ENCODE assay signal across 14 cellular contexts in the genomic region with DNA sequence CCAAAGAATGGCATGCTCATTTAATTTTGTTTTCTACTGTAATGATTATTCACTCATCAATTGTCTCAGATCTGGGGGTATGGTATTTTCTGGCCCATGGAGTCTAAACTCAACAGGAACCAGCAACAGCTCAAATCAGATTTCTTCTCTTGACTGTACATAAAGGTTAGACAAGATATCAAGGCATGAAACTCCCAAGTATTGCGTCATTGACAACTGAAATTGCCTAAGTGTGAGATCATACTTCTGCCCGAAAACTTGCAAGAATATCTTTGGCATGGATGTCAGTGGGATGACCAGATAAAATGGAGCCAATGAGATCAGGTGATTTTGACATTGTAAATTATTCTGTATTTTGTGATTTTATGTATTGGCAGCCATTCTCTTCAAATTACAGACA.
DNase-seq lines count a peak whose midpoint lies in the region; ATAC-seq and TF ChIP-seq lines count a peak whose summit lies in the region.
"Had no signal": no experiment of that assay in that cellular context is flagged by ENCODE, and none has a peak within 500 bp of the region (broad histone marks: within the 10 kb centered on the region; RNA-seq: fewer than 3 reads in every experiment).

No MANE protein-coding gene starts in this region.

- H4K20me1 ChIP-seq in SK-N-SH (ENCODE audit: insufficient read depth) = no peaks in the 10 kb centered on the region
- no peaks in the 10 kb centered on the region for H4K20me1 ChIP-seq in mammary epithelial cell (ENCODE audit: insufficient read depth, low read length)
- no peaks in the 10 kb centered on the region for H4K20me1 ChIP-seq in smooth muscle cell (ENCODE audit: low read depth)
- H4K20me1 ChIP-seq: BLaER1 treated with 17β-estradiol and CSF1 and Interleukin-3, amounts not matched to agents 10 nM and 100 nM had no signal

- DNase-seq in SK-N-SH (no peak), mammary epithelial cell (peak; percentile 36), foreskin keratinocyte (peak; percentile 3 to 41), DMS114 treated with DMSO at 0.1 percent for 48 hours (lab: John Stamatoyannopoulos, UW; ENCODE audit: unreplicated experiment) (no peak), NOMO-1 treated with dmso at 0.1 percent for 144 hours (lab: John Stamatoyannopoulos, UW; ENCODE audit: unreplicated experiment) (no peak), iPS-NIHi7 (ENCODE audit: extremely low spot score) (no peak), smooth muscle cell (lab: John Stamatoyannopoulos, UW; ENCODE audit: unreplicated experiment) (no peak)
- DNase-seq: activated naive CD4-positive, alpha-beta T cell treated with Interleukin-2 at 50 U/mL for 16 hours; islet precursor cell; NK-92 treated with Interleukin-12 subunit alpha and Interleukin-12 subunit beta, amount 100 ng/mL, for 24 hours had no signal

- CTCF ChIA-PET in SK-N-SH (lab: Yijun Ruan, JAX) (no interaction called here), mammary epithelial cell (lab: Charles Lee; ENCODE audit: low non-redundant PET) (no interaction called here)

- TF ChIP-seq RAD21 in SK-N-SH (IDR thresholded peaks at IDR 0.05; ENCODE audit: low read length) = no peak

- ATAC-seq in SK-N-SH treated with all-trans-retinoic acid at 6 μM for 48 hours (no peak), foreskin keratinocyte (no peak)
- ATAC-seq: natural killer cell treated with Interleukin-12 subunit alpha and Interleukin-12 subunit beta and Interleukin-15 and Interleukin-18, amount 100 ng/mL, for 72 hours had no signal

- no peaks in the 10 kb centered on the region for H3K79me2 ChIP-seq in SK-N-SH (ENCODE audit: insufficient read depth)
- no peaks in the 10 kb centered on the region for H3K79me2 ChIP-seq in mammary epithelial cell (ENCODE audit: insufficient read depth, low read length)
- no peaks in the 10 kb centered on the region for H3K79me2 ChIP-seq in smooth muscle cell (ENCODE audit: low read depth)

- in situ Hi-C loops in mammary epithelial cell (cut with MboI; ENCODE audit: low sequenced_read_pairs in 2 of 2) = no loop called here

- no peak for TF ChIP-seq EP300 in SK-N-SH (IDR thresholded peaks at IDR 0.05; ENCODE audit: borderline replicate concordance in 1 of 2, low read depth in 1 of 2, low read length in 1 of 2)

- no TSS peak for BruUV-seq in mammary epithelial cell (replicated peaks; lab: Mats Ljungman, UMichigan)

- H3K27me3 ChIP-seq in SK-N-SH (ENCODE audit: insufficient read depth) (no peaks in the 10 kb centered on the region), mammary epithelial cell (ENCODE audit: insufficient read depth, low read length) (no peaks in the 10 kb centered on the region), foreskin keratinocyte (no peaks in the 10 kb centered on the region), smooth muscle cell (ENCODE audit: low read depth) (no peaks in the 10 kb centered on the region)
- H3K27me3 ChIP-seq: BLaER1 treated with 17β-estradiol and CSF1 and Interleukin-3, amounts not matched to agents 10 nM and 100 nM had no signal

- H3K9ac ChIP-seq in SK-N-SH = no peak overlapping the region
- H3K9ac ChIP-seq in mammary epithelial cell (ENCODE audit: insufficient read depth, low read length) = no peak overlapping the region
- no peak overlapping the region for H3K9ac ChIP-seq in smooth muscle cell (ENCODE audit: low read depth)
- H3K9ac ChIP-seq: BLaER1 treated with 17β-estradiol and CSF1 and Interleukin-3, amounts not matched to agents 10 nM and 100 nM had no signal

- no peaks in the 10 kb centered on the region for H3K9me3 ChIP-seq in SK-N-SH
- H3K9me3 ChIP-seq in mammary epithelial cell (replicated peaks; ENCODE audit: insufficient read depth, low read length) = no peaks in the 10 kb centered on the region
- no peaks in the 10 kb centered on the region for H3K9me3 ChIP-seq in smooth muscle cell (replicated peaks; ENCODE audit: low read depth)
- H3K9me3 ChIP-seq: BLaER1 treated with 17β-estradiol and CSF1 and Interleukin-3, amounts not matched to agents 10 nM and 100 nM had no signal

- H3K36me3 ChIP-seq in SK-N-SH (replicated peaks in 1 of 2; ENCODE audit: control insufficient read depth in 1 of 2, insufficient read depth in 2 of 2, low read length in 1 of 2) (no peaks in the 10 kb centered on the region), mammary epithelial cell (ENCODE audit: insufficient read depth, low read length) (no peaks in the 10 kb centered on the region), smooth muscle cell (ENCODE audit: low read depth) (no peaks in the 10 kb centered on the region)
- H3K36me3 ChIP-seq: BLaER1 treated with 17β-estradiol and CSF1 and Interleukin-3, amounts not matched to agents 10 nM and 100 nM had no signal

- H2AFZ ChIP-seq in SK-N-SH (ENCODE audit: low read depth) = no peak overlapping the region
- H2AFZ ChIP-seq in mammary epithelial cell (ENCODE audit: low read depth, low read length) = no peak overlapping the region
- no peak overlapping the region for H2AFZ ChIP-seq in smooth muscle cell (ENCODE audit: low read depth)

- POLR2A ChIA-PET in SK-N-SH (lab: Yijun Ruan, JAX) = no interaction called here

- H3K9me2 ChIP-seq in SK-N-SH = no peaks in the 10 kb centered on the region

- H3K4me2 ChIP-seq in SK-N-SH (no peak overlapping the region), mammary epithelial cell (ENCODE audit: insufficient read depth, low read depth, low read length) (no peak overlapping the region), smooth muscle cell (no peak overlapping the region)
- H3K4me2 ChIP-seq: BLaER1 treated with 17β-estradiol and CSF1 and Interleukin-3, amounts not matched to agents 10 nM and 100 nM had no signal

- H3K4me1 ChIP-seq in SK-N-SH (ENCODE audit: control insufficient read depth in 1 of 2, insufficient read depth in 2 of 2, low read depth in 1 of 2, low read length in 1 of 2) (peaks cover 0 to 5% of the 10 kb centered on the region in 2 experiments; a peak in 2 of 4 replicates), mammary epithelial cell (ENCODE audit: insufficient read depth, low read length) (peaks cover 1% of the 10 kb centered on the region), foreskin keratinocyte (no peaks in the 10 kb centered on the region), smooth muscle cell (ENCODE audit: low read depth) (peaks cover 7% of the 10 kb centered on the region)
- H3K4me1 ChIP-seq: BLaER1 treated with 17β-estradiol and CSF1 and Interleukin-3, amounts not matched to agents 10 nM and 100 nM had no signal

- TF ChIP-seq CTCF in SK-N-SH (IDR thresholded peaks at IDR 0.05) (no peak), mammary epithelial cell (conservative IDR thresholded peaks at IDR 0.05 in 1 of 2, IDR thresholded peaks at IDR 0.05 in 1 of 2; ENCODE audit: extremely low read depth in 1 of 2, insufficient read depth in 1 of 2, low read depth in 1 of 2, low read length in 2 of 2) (no peak), foreskin keratinocyte (conservative IDR thresholded peaks at IDR 0.05) (no peak), smooth muscle cell (IDR thresholded peaks at IDR 0.05; ENCODE audit: borderline replicate concordance, insufficient read depth, poor library complexity, severe bottlenecking) (no peak)

- 43% methylated on average over 2 of the region's 2 CpGs for WGBS in SK-N-SH (ENCODE audit: low lambda C conversion rate)
- 50% methylated on average over 2 of the region's 2 CpGs for WGBS in mammary epithelial cell (ENCODE audit: low coverage, missing lambda C conversion rate)
- 54% methylated on average over 2 of the region's 2 CpGs for WGBS in smooth muscle cell (ENCODE audit: low lambda C conversion rate)

- intact Hi-C loops in mammary epithelial cell (cut with micrococcal nuclease) = loop anchor here (10.0 kb wide), 1 partner anchor 272 kb away; no protein-coding TSS in a partner anchor

- H3K27ac ChIP-seq in SK-N-SH (ENCODE audit: low read depth in 2 of 2, low read length in 1 of 2) (no peak overlapping the region), mammary epithelial cell (ENCODE audit: insufficient read depth, low read depth, low read length) (no peak overlapping the region), foreskin keratinocyte (no peak overlapping the region), smooth muscle cell (ENCODE audit: low read depth) (no peak overlapping the region)
- H3K27ac ChIP-seq: BLaER1 treated with 17β-estradiol and CSF1 and Interleukin-3, amounts not matched to agents 10 nM and 100 nM; VCaP had no signal

- no peaks in the 10 kb centered on the region for H3F3A ChIP-seq in SK-N-SH (replicated peaks; ENCODE audit: insufficient read depth)
- H3F3A ChIP-seq in smooth muscle cell (ENCODE audit: low read depth) = no peaks in the 10 kb centered on the region

- no peak overlapping the region for H3K4me3 ChIP-seq in SK-N-SH (ENCODE audit: low read depth in 2 of 2, low read length in 1 of 2)
- no peak overlapping the region for H3K4me3 ChIP-seq in mammary epithelial cell (replicated peaks in 1 of 3; ENCODE audit: insufficient read depth in 1 of 3, low read depth in 2 of 3, low read length in 3 of 3)
- no peak overlapping the region for H3K4me3 ChIP-seq in smooth muscle cell
- H3K4me3 ChIP-seq: BLaER1 treated with 17β-estradiol and CSF1 and Interleukin-3, amounts not matched to agents 10 nM and 100 nM had no signal

- dilution Hi-C loops in mammary epithelial cell (cut with HindIII; ENCODE audit: low sequenced_read_pairs) = no loop called here

TF ChIP-seq in SK-N-SH treated with all-trans-retinoic acid at 6 μM for 48 hours, 23 proteins besides CTCF, POLR2A, EP300 and RAD21:
- TF ChIP-seq ISL1 (CRISPR knock-in tag; IDR thresholded peaks at IDR 0.05) (peak; percentile 53; the same call in 1 of the 2 replicates), PPARA (CRISPR knock-in tag; IDR thresholded peaks at IDR 0.05; ENCODE audit: borderline replicate concordance) (no peak), SNAI2 (CRISPR knock-in tag; IDR thresholded peaks at IDR 0.05) (peak; percentile 55; the same call in 1 of the 2 replicates), ZFP3 (CRISPR knock-in tag; IDR thresholded peaks at IDR 0.05) (peak; percentile 30; the same call in 1 of the 2 replicates)

TF ChIP-seq in SK-N-SH, 30 proteins besides CTCF, POLR2A, EP300 and RAD21 (continues in another document):
- TF ChIP-seq CHD2 (IDR thresholded peaks at IDR 0.05; ENCODE audit: low read length, partially characterized antibody) = no peak
- no peak for TF ChIP-seq FOXM1 (IDR thresholded peaks at IDR 0.05; ENCODE audit: low read depth)
- no peak for TF ChIP-seq JUND (IDR thresholded peaks at IDR 0.05)

Comparison
In these comparisons a context has a peak if more than half of its experiments do, and no peak if none do; other contexts are left out.
1. DNase-seq: peak in mammary epithelial cell (single experiment) and foreskin keratinocyte (2 of 2); none in SK-N-SH (single experiment), DMS114 treated with DMSO at 0.1 percent for 48 hours (single experiment), NOMO-1 treated with dmso at 0.1 percent for 144 hours (single experiment), iPS-NIHi7 (single experiment) and smooth muscle cell (single experiment).